1 cellular context compared by ENCODE assay signal in genomic region chr20:4119182-4119853, GRCh38.
TF ChIP-seq lines count a peak whose summit lies in the region.

No MANE protein-coding gene starts in this region.

TF ChIP-seq in A549, 52 proteins besides CTCF, POLR2A, EP300 and RAD21 (continued from another document):
- TF ChIP-seq JUN (IDR thresholded peaks at IDR 0.05) (peak; percentile 97 to 98; a peak in 4 of 5 replicates), CEBPB (IDR thresholded peaks at IDR 0.05) (peak; percentile 90 to 95)
